ENCODE assay signal across 1 cellular context in genomic region chr11:85539740-85540139, GRCh38.
TF ChIP-seq lines count a peak whose summit lies in the region.

No MANE protein-coding gene starts in this region.

TF ChIP-seq in GM23338, 12 proteins besides CTCF, POLR2A, EP300 and RAD21 (continued from another document):
- no peak for TF ChIP-seq ZNF462 (CRISPR knock-in tag; IDR thresholded peaks at IDR 0.05)
- no peak for TF ChIP-seq EZH2 (IDR thresholded peaks at IDR 0.05; ENCODE audit: low read depth, unreplicated experiment)
- TF ChIP-seq ZNF331 (CRISPR knock-in tag; IDR thresholded peaks at IDR 0.05; ENCODE audit: low read depth) = no peak
